In genomic region chr6:39938773-39939381, GRCh38 we compare ENCODE assay signal across 1 cellular context.
TF ChIP-seq lines count a peak whose summit lies in the region.

No MANE protein-coding gene starts in this region.

TF ChIP-seq in HEK293, 187 proteins besides CTCF, POLR2A, EP300 and RAD21 (continued from another document):
- TF ChIP-seq PRDM10 (tag by site-specific recombination; IDR thresholded peaks at IDR 0.05): peak; percentile 64
- TF ChIP-seq ZNF37A (tag by site-specific recombination; IDR thresholded peaks at IDR 0.05): no peak
- peak; percentile 84; the same call in 1 of the 2 replicates for TF ChIP-seq MZF1 (tag by site-specific recombination; IDR thresholded peaks at IDR 0.05; ENCODE audit: borderline replicate concordance)
- TF ChIP-seq ZNF426 (tag by site-specific recombination; IDR thresholded peaks at IDR 0.05): no peak
- no peak for TF ChIP-seq ZNF660 (tag by site-specific recombination; IDR thresholded peaks at IDR 0.05)
- TF ChIP-seq KLF16 (tag by site-specific recombination; IDR thresholded peaks at IDR 0.05): no peak
- TF ChIP-seq ZBTB7A (tag by site-specific recombination; IDR thresholded peaks at IDR 0.05; ENCODE audit: low read depth): no peak
- TF ChIP-seq ZSCAN5A (tag by site-specific recombination; IDR thresholded peaks at IDR 0.05): no peak
- TF ChIP-seq SETDB1 (IDR thresholded peaks at IDR 0.05; ENCODE audit: insufficient read length, low read length): no peak
- TF ChIP-seq PRDM4 (tag by site-specific recombination; IDR thresholded peaks at IDR 0.05): no peak
- TF ChIP-seq ZBTB20 (tag by site-specific recombination; IDR thresholded peaks at IDR 0.05): peak; percentile 30; the same call in 1 of the 2 replicates
- TF ChIP-seq, protein P1, sequence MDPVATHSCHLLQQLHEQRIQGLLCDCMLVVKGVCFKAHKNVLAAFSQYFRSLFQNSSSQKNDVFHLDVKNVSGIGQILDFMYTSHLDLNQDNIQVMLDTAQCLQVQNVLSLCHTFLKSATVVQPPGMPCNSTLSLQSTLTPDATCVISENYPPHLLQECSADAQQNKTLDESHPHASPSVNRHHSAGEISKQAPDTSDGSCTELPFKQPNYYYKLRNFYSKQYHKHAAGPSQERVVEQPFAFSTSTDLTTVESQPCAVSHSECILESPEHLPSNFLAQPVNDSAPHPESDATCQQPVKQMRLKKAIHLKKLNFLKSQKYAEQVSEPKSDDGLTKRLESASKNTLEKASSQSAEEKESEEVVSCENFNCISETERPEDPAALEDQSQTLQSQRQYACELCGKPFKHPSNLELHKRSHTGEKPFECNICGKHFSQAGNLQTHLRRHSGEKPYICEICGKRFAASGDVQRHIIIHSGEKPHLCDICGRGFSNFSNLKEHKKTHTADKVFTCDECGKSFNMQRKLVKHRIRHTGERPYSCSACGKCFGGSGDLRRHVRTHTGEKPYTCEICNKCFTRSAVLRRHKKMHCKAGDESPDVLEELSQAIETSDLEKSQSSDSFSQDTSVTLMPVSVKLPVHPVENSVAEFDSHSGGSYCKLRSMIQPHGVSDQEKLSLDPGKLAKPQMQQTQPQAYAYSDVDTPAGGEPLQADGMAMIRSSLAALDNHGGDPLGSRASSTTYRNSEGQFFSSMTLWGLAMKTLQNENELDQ (tag by site-specific recombination; IDR thresholded peaks at IDR 0.05; ENCODE audit: low read depth): no peak
- TF ChIP-seq ZNF626 (tag by site-specific recombination; IDR thresholded peaks at IDR 0.05): no peak
- TF ChIP-seq ZNF558 (tag by site-specific recombination; IDR thresholded peaks at IDR 0.05): no peak
- TF ChIP-seq ZNF175 (tag by site-specific recombination; IDR thresholded peaks at IDR 0.05): no peak
- TF ChIP-seq ZNF341 (tag by site-specific recombination; IDR thresholded peaks at IDR 0.05; ENCODE audit: low read depth): peak; percentile 67
- TF ChIP-seq ZNF138 (tag by site-specific recombination; IDR thresholded peaks at IDR 0.05; ENCODE audit: borderline replicate concordance): no peak
- TF ChIP-seq ZNF776 (tag by site-specific recombination; IDR thresholded peaks at IDR 0.05; ENCODE audit: borderline replicate concordance): no peak
- TF ChIP-seq ZNF10 (tag by site-specific recombination; IDR thresholded peaks at IDR 0.05): no peak
- no peak for TF ChIP-seq ZFP37 (tag by site-specific recombination; IDR thresholded peaks at IDR 0.05)
- no peak for TF ChIP-seq ZSCAN30 (tag by site-specific recombination; IDR thresholded peaks at IDR 0.05)
- peak; percentile 65; the same call in 1 of the 2 replicates for TF ChIP-seq TRIM28 (IDR thresholded peaks at IDR 0.05; ENCODE audit: borderline replicate concordance, low read length)
- TF ChIP-seq, protein P2, sequence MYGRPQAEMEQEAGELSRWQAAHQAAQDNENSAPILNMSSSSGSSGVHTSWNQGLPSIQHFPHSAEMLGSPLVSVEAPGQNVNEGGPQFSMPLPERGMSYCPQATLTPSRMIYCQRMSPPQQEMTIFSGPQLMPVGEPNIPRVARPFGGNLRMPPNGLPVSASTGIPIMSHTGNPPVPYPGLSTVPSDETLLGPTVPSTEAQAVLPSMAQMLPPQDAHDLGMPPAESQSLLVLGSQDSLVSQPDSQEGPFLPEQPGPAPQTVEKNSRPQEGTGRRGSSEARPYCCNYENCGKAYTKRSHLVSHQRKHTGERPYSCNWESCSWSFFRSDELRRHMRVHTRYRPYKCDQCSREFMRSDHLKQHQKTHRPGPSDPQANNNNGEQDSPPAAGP (tag by site-specific recombination; IDR thresholded peaks at IDR 0.05): peak; percentile 29; the same call in 1 of the 2 replicates
- no peak for TF ChIP-seq REPIN1 (tag by site-specific recombination; IDR thresholded peaks at IDR 0.05; ENCODE audit: low read depth)
- no peak for TF ChIP-seq ZNF354C (tag by site-specific recombination; IDR thresholded peaks at IDR 0.05; ENCODE audit: borderline replicate concordance, low read depth)
- TF ChIP-seq ZBTB21 (tag by site-specific recombination; IDR thresholded peaks at IDR 0.05): no peak
